Comparison of ENCODE assay signal across 19 cellular contexts in the genomic region with DNA sequence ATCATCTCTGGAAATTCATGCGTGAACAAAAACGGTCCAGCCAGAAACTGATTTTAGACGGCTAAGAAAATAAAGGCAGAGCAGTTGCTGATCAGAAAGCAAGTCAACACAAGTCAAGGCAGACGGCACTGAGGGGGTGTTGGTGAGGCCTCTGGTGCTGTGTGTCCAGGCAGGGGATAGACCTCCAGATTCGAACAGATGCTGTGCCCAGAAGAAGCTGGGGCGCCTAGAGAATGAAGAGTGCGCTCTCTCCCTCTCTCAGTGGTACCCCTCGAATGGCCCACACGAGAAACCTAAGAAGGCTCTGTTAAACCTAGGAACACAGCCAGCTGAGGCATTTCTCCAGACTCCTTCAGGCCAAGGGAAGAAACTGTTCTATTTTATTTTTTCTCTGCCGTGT.
"Had no signal": no experiment of that assay in that cellular context is flagged by ENCODE, and none has a peak within 500 bp of the region (broad histone marks: within the 10 kb centered on the region; RNA-seq: fewer than 3 reads in every experiment).

No MANE protein-coding gene starts in this region.

- DNase-seq: colonic mucosa; dermis blood vessel endothelial cell; effector CD4-positive, alpha-beta T cell; foreskin melanocyte; hypothalamus; mesendoderm; naive thymus-derived CD4-positive, alpha-beta T cell; nephron progenitor cell; pancreas; right cardiac atrium; stimulated activated CD4-positive, alpha-beta T cell treated with anti-CD3 and anti-CD28 coated beads, Interleukin-2, amount 100 ng/mL, for 48 hours; stimulated activated naive CD4-positive, alpha-beta T cell treated with Interleukin-2 at 50 U/mL for 16 hours; thyroid gland had no signal

- H3K27ac ChIP-seq: colonic mucosa, pancreas, suprapubic skin, thyroid gland had no signal

- H3K36me3 Mint-ChIP-seq: naive thymus-derived CD4-positive, alpha-beta T cell; type B pancreatic cell had no signal

- ATAC-seq: naive thymus-derived CD4-positive, alpha-beta T cell; pancreas; right cardiac atrium had no signal

- H3K9me3 ChIP-seq: colonic mucosa, pancreas, suprapubic skin, thyroid gland had no signal

- H3K4me3 ChIP-seq: colonic mucosa, pancreas, smooth muscle cell, suprapubic skin, thyroid gland had no signal

- H3K36me3 ChIP-seq: colonic mucosa, pancreas, suprapubic skin, thyroid gland had no signal

- H3K27ac Mint-ChIP-seq: naive thymus-derived CD4-positive, alpha-beta T cell; progenitor cell of endocrine pancreas; type B pancreatic cell had no signal

- H3K4me1 Mint-ChIP-seq: naive thymus-derived CD4-positive, alpha-beta T cell had no signal

- H3K4me3 Mint-ChIP-seq: naive thymus-derived CD4-positive, alpha-beta T cell; nephron progenitor cell; type B pancreatic cell had no signal

- H3K4me2 ChIP-seq: smooth muscle cell had no signal

- H3K27me3 ChIP-seq: colonic mucosa, pancreas, thyroid gland had no signal

- FAIRE-seq: islet of Langerhans, pancreas, urothelium cell line had no signal

- H3K4me1 ChIP-seq: colonic mucosa, pancreas, suprapubic skin, thyroid gland had no signal

- H3K9me3 Mint-ChIP-seq: naive thymus-derived CD4-positive, alpha-beta T cell; nephron progenitor cell; type B pancreatic cell had no signal
